Comparison of ENCODE assay signal across 23 cellular contexts in the genomic region with DNA sequence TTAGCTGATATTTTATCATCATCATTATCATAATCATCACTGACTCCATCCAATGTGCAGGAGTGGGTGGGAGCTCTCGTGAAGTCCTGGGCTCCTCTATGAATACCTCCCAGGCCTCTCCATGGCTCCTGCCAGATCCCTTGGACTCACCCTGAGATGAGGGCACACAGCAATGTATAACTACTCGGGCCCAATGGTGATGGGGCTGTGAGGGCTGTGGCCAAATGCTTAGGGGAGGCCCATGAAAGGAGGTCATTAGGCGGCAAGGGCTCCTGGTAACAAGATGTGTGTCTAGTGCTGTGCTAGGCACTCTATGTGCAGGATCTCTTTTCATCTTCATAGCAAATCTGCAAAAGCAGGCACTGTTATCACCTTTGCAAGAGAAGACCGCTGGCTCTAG.
"Had no signal": no experiment of that assay in that cellular context is flagged by ENCODE, and none has a peak within 500 bp of the region (broad histone marks: within the 10 kb centered on the region; RNA-seq: fewer than 3 reads in every experiment).

No MANE protein-coding gene starts in this region.

- DNase-seq: IMR-90, Karpas-422, KG1, MG63, NCI-H1092, NCI-H1105 treated with DMSO at 0.1 percent for 48 hours, NCI-H1417 treated with DMSO at 0.1 percent for 48 hours, NCI-H146, NCI-H1694 treated with DMSO at 0.1 percent for 48 hours, NCI-H1930, NCI-H2081, NCI-H2107, NCI-H2171, NCI-H226, NCI-H446, NCI-H510A, NCI-H524 treated with DMSO at 0.1 percent for 48 hours, NCI-H69, NCI-H774, SHP77 had no signal

- H3K36me3 ChIP-seq: MG63 had no signal

- ATAC-seq: HepG2, SK-N-SH treated with all-trans-retinoic acid at 6 μM for 48 hours had no signal

- H3K27ac ChIP-seq: RWPE1 had no signal

- H3K4me3 ChIP-seq: MG63 had no signal

- H3K9me3 ChIP-seq: MG63 had no signal
